In the genomic region with DNA sequence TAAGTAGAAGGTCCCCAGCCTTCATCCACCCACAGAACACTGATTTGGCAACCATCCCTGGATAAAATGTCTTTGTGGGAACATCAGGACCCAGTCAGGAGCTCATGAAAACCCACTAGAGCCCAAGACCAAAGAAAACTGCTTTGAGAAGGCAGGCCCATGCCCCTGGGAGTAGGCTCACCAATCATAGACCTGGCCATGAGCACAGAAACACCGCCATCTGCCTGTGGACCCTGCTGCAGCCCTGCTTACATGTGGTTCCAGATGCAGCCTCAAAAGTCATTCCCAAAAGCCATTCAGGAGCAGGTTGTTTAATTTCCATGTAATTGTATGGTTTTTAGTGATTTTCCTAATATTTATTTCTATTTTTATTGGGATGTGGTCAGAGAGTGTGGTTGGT, we compare ENCODE assay signal across 19 cellular contexts. TPM values are rescaled to one million over a fixed set of nuclear protein-coding genes. Genes with fewer than 3 reads are reported as not detected.
"Had no signal": no experiment of that assay in that cellular context is flagged by ENCODE, and none has a peak within 500 bp of the region (broad histone marks: within the 10 kb centered on the region; RNA-seq: fewer than 3 reads in every experiment).

No MANE protein-coding gene starts in this region.

RNA-seq across cellular contexts. Expression of gene DEFB131A, which starts 10.9 kb away (rescaled TPM):
- total RNA-seq: activated B cell treated with CpG ODN at 0.5 μM for 24 hours; activated CD4-positive, alpha-beta memory T cell treated with anti-CD3 and anti-CD28 coated beads for 36 hours; activated CD4-positive, alpha-beta T cell treated with anti-CD3 and anti-CD28 coated beads, Interleukin-2, amount 10 ng/mL, durations not matched to agents 24 days and 14 days; activated CD8-positive, alpha-beta memory T cell treated with anti-CD3 and anti-CD28 coated beads for 36 hours; activated CD8-positive, alpha-beta T cell treated with anti-CD3 and anti-CD28 coated beads for 36 hours; activated naive CD4-positive, alpha-beta T cell treated with anti-CD3 and anti-CD28 coated beads for 36 hours; activated naive CD4-positive, alpha-beta T cell treated with anti-CD3 and anti-CD28 coated beads, Interleukin-2, amount 50 U/mL, for 72 hours; activated naive CD8-positive, alpha-beta T cell treated with anti-CD3 and anti-CD28 coated beads for 36 hours; activated T-cell treated with anti-CD3 and anti-CD28 coated beads, Interleukin-2, amount 50 U/mL, for 4 hours; activated T-cell treated with anti-CD3 and anti-CD28 coated beads, Interleukin-2, amount 50 U/mL, for 72 hours; activated T-helper 1 cell treated with anti-CD3 and anti-CD28 coated beads, Interleukin-12 subunit alpha, Interleukin-12 subunit beta, Interleukin-2, Interleukin-4 antibody, amounts not matched to agents 30 ng/mL and 10 ng/mL and 1 ng/mL, durations not matched to agents 14 hours and 24 hours and 36 hours; activated T-helper 17 cell treated with anti-CD3 and anti-CD28 coated beads, Interleukin-2, amount 50 U/mL, for 72 hours; adrenal gland; aorta; astrocyte; body of pancreas; breast epithelium; cardiac septum; cerebellum had no signal
- polyA plus RNA-seq: adrenal gland, aorta had no signal
